8 cellular contexts compared by ENCODE assay signal in genomic region chr2:190649035-190649797, GRCh38. TPM values are rescaled to one million over a fixed set of nuclear protein-coding genes. Genes with fewer than 3 reads are reported as not detected.
A peak's percentile ranks its signal among the peaks of the same experiment; 100 is the strongest.
DNase-seq lines count a peak whose midpoint lies in the region; ATAC-seq and TF ChIP-seq lines count a peak whose summit lies in the region.

A gene with protein sequence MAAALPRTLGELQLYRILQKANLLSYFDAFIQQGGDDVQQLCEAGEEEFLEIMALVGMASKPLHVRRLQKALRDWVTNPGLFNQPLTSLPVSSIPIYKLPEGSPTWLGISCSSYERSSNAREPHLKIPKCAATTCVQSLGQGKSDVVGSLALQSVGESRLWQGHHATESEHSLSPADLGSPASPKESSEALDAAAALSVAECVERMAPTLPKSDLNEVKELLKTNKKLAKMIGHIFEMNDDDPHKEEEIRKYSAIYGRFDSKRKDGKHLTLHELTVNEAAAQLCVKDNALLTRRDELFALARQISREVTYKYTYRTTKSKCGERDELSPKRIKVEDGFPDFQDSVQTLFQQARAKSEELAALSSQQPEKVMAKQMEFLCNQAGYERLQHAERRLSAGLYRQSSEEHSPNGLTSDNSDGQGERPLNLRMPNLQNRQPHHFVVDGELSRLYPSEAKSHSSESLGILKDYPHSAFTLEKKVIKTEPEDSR (plus strand): TSS chr2:190649083. CDS start chr2:190659177, 10,094 bp downstream.

- H3K36me3 Mint-ChIP-seq in T-helper 17 cell (ENCODE audit: low read depth): peaks cover 2% of the 10 kb centered on the region

- H3K4me2 ChIP-seq in skeletal muscle satellite cell (ENCODE audit: low read length): peak within 1 kb of the TSS; percentile 86

- peak within 1 kb of the TSS; percentile 96 for H3K4me3 Mint-ChIP-seq in T-helper 17 cell

- no peaks in the 10 kb centered on the region for H3K9me3 ChIP-seq in T-helper 17 cell (ENCODE audit: control insufficient read depth, low read length, poor library complexity, severe bottlenecking)
- H3K9me3 ChIP-seq in ascending aorta: no peaks in the 10 kb centered on the region
- H3K9me3 ChIP-seq in iPS DF 6.9 (ENCODE audit: control insufficient read depth, insufficient read depth, low read length): no peaks in the 10 kb centered on the region
- H3K9me3 ChIP-seq in skeletal muscle satellite cell (replicated peaks; ENCODE audit: low read length): no peaks in the 10 kb centered on the region

- peak within 1 kb of the TSS; percentile 81 for H3K9ac ChIP-seq in skeletal muscle satellite cell (ENCODE audit: low read depth, low read length)

- H3K4me1 Mint-ChIP-seq in T-helper 17 cell: peaks cover 22% of the 10 kb centered on the region

- peak within 1 kb of the TSS; percentile 89 to 93 for H3K27ac ChIP-seq in ascending aorta
- H3K27ac ChIP-seq in iPS DF 6.9 (ENCODE audit: low read length): no peak within 1 kb of the TSS

- H3K4me1 ChIP-seq in ascending aorta (peaks cover 0 to 23% of the 10 kb centered on the region in 2 donors), iPS DF 6.9 (ENCODE audit: control insufficient read depth, insufficient read depth, low read length) (no peaks in the 10 kb centered on the region), skeletal muscle satellite cell (ENCODE audit: control insufficient read depth, insufficient read depth, low read length) (peaks cover 22% of the 10 kb centered on the region)

- no CpG with 5 or more reads among the region's 95 CpGs for WGBS in iPS DF 6.9 (ENCODE audit: insufficient coverage, insufficient read length)

- DNase-seq in COLO829 (ENCODE audit: low spot score): peak; percentile 17
- peak; percentile 45 for DNase-seq in HT1080 (ENCODE audit: low read depth)
- DNase-seq in T-helper 17 cell: peak; percentile 34 to 61 (median 55)
- peak in 1 of 2 donors; percentile 83 for DNase-seq in ascending aorta (ENCODE audit: low spot score in 2 of 2)
- no peak for DNase-seq in iPS DF 6.9 (ENCODE audit: low read depth, low spot score)
- DNase-seq in cerebellar nuclear complex (lab: John Stamatoyannopoulos, UW): no peak

- H3K27ac Mint-ChIP-seq in T-helper 17 cell: peak within 1 kb of the TSS; percentile 94

- ATAC-seq in GM19467 (IDR thresholded peaks at IDR 0.05; ENCODE audit: unreplicated experiment) (peak; percentile 46), T-helper 17 cell (peak; percentile 51)

- H3K27me3 Mint-ChIP-seq in T-helper 17 cell: no peaks in the 10 kb centered on the region

- H3K36me3 ChIP-seq in ascending aorta (no peaks in the 10 kb centered on the region), iPS DF 6.9 (ENCODE audit: control insufficient read depth, insufficient read depth, low read length) (no peaks in the 10 kb centered on the region), skeletal muscle satellite cell (ENCODE audit: insufficient read depth, low read length) (no peaks in the 10 kb centered on the region)

- TF ChIP-seq CTCF in ascending aorta (IDR thresholded peaks at IDR 0.05): no peak

- H3K4me3 ChIP-seq in ascending aorta: peak within 1 kb of the TSS; percentile 69 to 92
- H3K4me3 ChIP-seq in iPS DF 6.9 (ENCODE audit: low read length): peak within 1 kb of the TSS; percentile 97
- peak within 1 kb of the TSS; percentile 74 for H3K4me3 ChIP-seq in skeletal muscle satellite cell (ENCODE audit: low read length)

- H3K27me3 ChIP-seq in ascending aorta (no peaks in the 10 kb centered on the region), iPS DF 6.9 (ENCODE audit: control insufficient read depth, insufficient read depth, low read length) (no peaks in the 10 kb centered on the region; the same call in 1 of the 2 replicates), skeletal muscle satellite cell (ENCODE audit: control insufficient read depth, insufficient read depth, low read length) (no peaks in the 10 kb centered on the region)

- intact Hi-C loops in ascending aorta (cut with DNase I): loop anchor here (1.0 to 5.0 kb wide), 4 partner anchors 13 to 373 kb away; partner anchors contain the start of gene NEMP2

RNA-seq across cellular contexts. Expression of the gene that starts here (rescaled TPM):
- total RNA-seq in HT1080 (2014; rRNA removed; shearing (Covaris generic)): 24.7 and 27.7 TPM in 2 replicates
- 19.3 and 23.5 TPM in 2 replicates for polyA plus RNA-seq in HT1080 (2015; cell fraction: cytosol; rRNA removed)
- 56.4 and 58.7 TPM in 2 replicates for polyA plus RNA-seq in HT1080 (2015; cell fraction: nucleus; rRNA removed)
- 10 to 100 TPM; 22.0 to 29.0 TPM for total RNA-seq in T-helper 17 cell
- total RNA-seq in ascending aorta: 63.2 TPM
- total RNA-seq in skeletal muscle satellite cell (2012; rRNA removed): 17.3 and 20.3 TPM in 2 replicates

Comparison
In these comparisons a context has a peak if more than half of its experiments do, and no peak if none do; other contexts are left out.
1. DNase-seq: peak in COLO829 (single experiment), HT1080 (single experiment) and T-helper 17 cell (3 of 3); none in iPS DF 6.9 (single experiment) and cerebellar nuclear complex (0 of 2).
2. Peak in every context shown above with its lines, with median percentiles within 50 percentile points of each other: H3K4me3 ChIP-seq.